Comparison of ENCODE assay signal across 8 cellular contexts in the genomic region with DNA sequence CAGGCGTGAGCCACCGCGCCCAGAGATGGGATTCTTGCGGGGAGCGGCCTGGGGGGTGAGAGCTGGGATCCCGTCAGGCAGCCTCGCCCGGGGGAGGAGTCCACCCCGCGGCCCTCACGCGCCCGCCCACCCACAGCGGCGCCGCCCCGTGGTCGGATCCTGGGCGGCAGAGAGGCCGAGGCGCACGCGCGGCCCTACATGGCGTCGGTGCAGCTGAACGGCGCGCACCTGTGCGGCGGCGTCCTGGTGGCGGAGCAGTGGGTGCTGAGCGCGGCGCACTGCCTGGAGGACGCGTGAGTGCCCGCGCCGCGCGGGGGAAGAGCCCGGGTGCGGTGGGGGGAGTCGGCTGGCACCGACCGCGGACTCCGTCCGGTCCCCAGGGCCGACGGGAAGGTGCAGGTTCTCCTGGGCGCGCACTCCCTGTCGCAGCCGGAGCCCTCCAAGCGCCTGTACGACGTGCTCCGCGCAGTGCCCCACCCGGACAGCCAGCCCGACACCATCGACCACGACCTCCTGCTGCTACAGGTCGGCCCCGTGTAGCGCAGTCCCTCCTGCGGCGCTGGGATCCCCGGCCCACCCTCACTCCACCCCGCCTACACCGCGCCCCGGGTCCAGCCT. TPM values are rescaled to one million over a fixed set of nuclear protein-coding genes. Genes with fewer than 3 reads are reported as not detected.
DNase-seq lines count a peak whose midpoint lies in the region; ATAC-seq and TF ChIP-seq lines count a peak whose summit lies in the region.

No MANE protein-coding gene starts in this region.

- H3K27me3 Mint-ChIP-seq in CD4-positive, alpha-beta T cell = peaks cover 7% of the 10 kb centered on the region

- H3K4me3 ChIP-seq in HEK293 (ENCODE audit: low read depth, low read length) (peak overlapping the region; percentile 48), SK-N-MC (peak overlapping the region; percentile 75), ascending aorta (peak overlapping the region; percentile 27 to 52), iPS-18c (ENCODE audit: insufficient read depth, low read depth, low read length) (peak overlapping the region; percentile 51)

- H3K4me1 ChIP-seq in HEK293 (ENCODE audit: control insufficient read depth, insufficient read depth, low read length) (no peaks in the 10 kb centered on the region), ascending aorta (peaks cover 0 to 11% of the 10 kb centered on the region in 2 donors)

- POLR2A ChIA-PET in CD4-positive, alpha-beta T cell (lab: Charles Lee) = interaction anchor here (1.0 to 1.6 kb wide), 2 partner anchors 73 to 124 kb away, joined by 3 to 5 read pairs; a partner anchor contains a TSS
- POLR2A ChIA-PET in HEK293 (lab: Yijun Ruan, JAX) = interaction anchor here (0.6 to 1.0 kb wide), 5 partner anchors 10 to 54 kb away, joined by 3 to 8 read pairs (median 3); a partner anchor contains a TSS

- CTCF ChIA-PET in CD4-positive, alpha-beta T cell (lab: Charles Lee) = interaction anchor here (1.2 kb wide), 1 partner anchor 60 kb away, joined by 3 read pairs; no protein-coding TSS in a partner anchor
- CTCF ChIA-PET in HEK293 (lab: Yijun Ruan, JAX) = no interaction called here

- TF ChIP-seq CTCF in CD4-positive, alpha-beta T cell (IDR thresholded peaks at IDR 0.05) = no peak
- no peak; the same call in 1 of the 2 replicates for TF ChIP-seq CTCF in HEK293 (tag by site-specific recombination; IDR thresholded peaks at IDR 0.05)
- peak in 1 of 3 experiments; percentile 14 for TF ChIP-seq CTCF in ascending aorta (IDR thresholded peaks at IDR 0.05)

- no peaks in the 10 kb centered on the region for H3K36me3 Mint-ChIP-seq in CD4-positive, alpha-beta T cell (ENCODE audit: low read depth)

- peak overlapping the region; percentile 19 for H3K9ac ChIP-seq in SK-N-MC (ENCODE audit: insufficient read length)

- intact Hi-C loops in CD4-positive, alpha-beta T cell (cut with DNase I, micrococcal nuclease) = loop anchor here in 1 of 2 experiments (5.0 kb wide), 2 partner anchors 88 to 122 kb away; a partner anchor contains a TSS
- intact Hi-C loops in ascending aorta (cut with DNase I) = loop anchor here (5.0 to 10.0 kb wide), 2 partner anchors 86 to 122 kb away; a partner anchor contains a TSS

- H3K4me1 Mint-ChIP-seq in CD4-positive, alpha-beta T cell (ENCODE audit: low read depth) = peaks cover 23% of the 10 kb centered on the region

- DNase-seq in CD4-positive, alpha-beta T cell = peak; percentile 19 to 70 (median 52)
- DNase-seq in SK-N-MC (ENCODE audit: low read depth, low spot score) = no peak
- DNase-seq in ascending aorta (ENCODE audit: low spot score in 2 of 2) = no peak
- peak; percentile 26 to 39 for DNase-seq in stimulated activated CD4-positive, alpha-beta T cell treated with anti-CD3 and anti-CD28 coated beads, Interleukin-15, amount 100 ng/mL, for 1 hour (ENCODE audit: low read depth in 1 of 2, low spot score in 1 of 2)

- peak; percentile 38 for ATAC-seq in CD4-positive, alpha-beta T cell (ENCODE audit: poor library complexity)
- ATAC-seq in HG03039 (IDR thresholded peaks at IDR 0.05; ENCODE audit: unreplicated experiment) (no peak), GM21576 (IDR thresholded peaks at IDR 0.05; ENCODE audit: unreplicated experiment) (no peak)

- H3K27me3 ChIP-seq in CD4-positive, alpha-beta T cell (ENCODE audit: control insufficient read depth, insufficient read depth, low read length) = peaks cover 16% of the 10 kb centered on the region
- H3K27me3 ChIP-seq in ascending aorta = peaks cover 24% of the 10 kb centered on the region

- H3K27ac ChIP-seq in CD4-positive, alpha-beta T cell (ENCODE audit: low read depth, low read length) = no peak overlapping the region
- peak overlapping the region; percentile 31; the same call in 1 of the 2 replicates for H3K27ac ChIP-seq in HEK293 (ENCODE audit: extremely low read depth, low read depth, low read length)
- no peak overlapping the region for H3K27ac ChIP-seq in SK-N-MC
- H3K27ac ChIP-seq in ascending aorta = no peak overlapping the region

- H3K36me3 ChIP-seq in HEK293 (ENCODE audit: control insufficient read depth in 2 of 2, insufficient read depth in 1 of 2, low read length in 2 of 2) (no peaks in the 10 kb centered on the region), SK-N-MC (ENCODE audit: insufficient read depth, low read length) (no peaks in the 10 kb centered on the region), ascending aorta (no peaks in the 10 kb centered on the region)

- no peaks in the 10 kb centered on the region for H3K9me3 Mint-ChIP-seq in CD4-positive, alpha-beta T cell

- H3K4me3 Mint-ChIP-seq in CD4-positive, alpha-beta T cell = peak overlapping the region; percentile 45

- H3K27ac Mint-ChIP-seq in CD4-positive, alpha-beta T cell = no peak overlapping the region

- H3K9me3 ChIP-seq in CD4-positive, alpha-beta T cell (ENCODE audit: control insufficient read depth, low read length) = no peaks in the 10 kb centered on the region
- no peaks in the 10 kb centered on the region for H3K9me3 ChIP-seq in HEK293 (ENCODE audit: control insufficient read depth, insufficient read depth, low read depth, low read length)
- no peaks in the 10 kb centered on the region for H3K9me3 ChIP-seq in SK-N-MC (ENCODE audit: low read depth, low read length)
- H3K9me3 ChIP-seq in ascending aorta = no peaks in the 10 kb centered on the region
- no peaks in the 10 kb centered on the region for H3K9me3 ChIP-seq in iPS-18c (ENCODE audit: control insufficient read depth, insufficient read depth, low read length)

TF ChIP-seq in HEK293, 187 proteins besides CTCF, POLR2A, EP300 and RAD21 (continues in another document):
- no peak for TF ChIP-seq ZNF654 (tag by site-specific recombination; IDR thresholded peaks at IDR 0.05; ENCODE audit: low read depth)
- no peak for TF ChIP-seq ZNF701 (tag by site-specific recombination; IDR thresholded peaks at IDR 0.05)
- TF ChIP-seq, protein P1, sequence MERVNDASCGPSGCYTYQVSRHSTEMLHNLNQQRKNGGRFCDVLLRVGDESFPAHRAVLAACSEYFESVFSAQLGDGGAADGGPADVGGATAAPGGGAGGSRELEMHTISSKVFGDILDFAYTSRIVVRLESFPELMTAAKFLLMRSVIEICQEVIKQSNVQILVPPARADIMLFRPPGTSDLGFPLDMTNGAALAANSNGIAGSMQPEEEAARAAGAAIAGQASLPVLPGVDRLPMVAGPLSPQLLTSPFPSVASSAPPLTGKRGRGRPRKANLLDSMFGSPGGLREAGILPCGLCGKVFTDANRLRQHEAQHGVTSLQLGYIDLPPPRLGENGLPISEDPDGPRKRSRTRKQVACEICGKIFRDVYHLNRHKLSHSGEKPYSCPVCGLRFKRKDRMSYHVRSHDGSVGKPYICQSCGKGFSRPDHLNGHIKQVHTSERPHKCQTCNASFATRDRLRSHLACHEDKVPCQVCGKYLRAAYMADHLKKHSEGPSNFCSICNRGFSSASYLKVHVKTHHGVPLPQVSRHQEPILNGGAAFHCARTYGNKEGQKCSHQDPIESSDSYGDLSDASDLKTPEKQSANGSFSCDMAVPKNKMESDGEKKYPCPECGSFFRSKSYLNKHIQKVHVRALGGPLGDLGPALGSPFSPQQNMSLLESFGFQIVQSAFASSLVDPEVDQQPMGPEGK (tag by site-specific recombination; IDR thresholded peaks at IDR 0.05) = peak; percentile 84
- peak; percentile 86 for TF ChIP-seq ZNF76 (tag by site-specific recombination; IDR thresholded peaks at IDR 0.05; ENCODE audit: borderline replicate concordance, low read depth)
- TF ChIP-seq SP7 (tag by site-specific recombination; IDR thresholded peaks at IDR 0.05) = no peak; the same call in 1 of the 2 replicates
- peak; percentile 55; the same call in 1 of the 2 replicates for TF ChIP-seq ZNF423 (tag by site-specific recombination; IDR thresholded peaks at IDR 0.05)
- TF ChIP-seq, protein P2, sequence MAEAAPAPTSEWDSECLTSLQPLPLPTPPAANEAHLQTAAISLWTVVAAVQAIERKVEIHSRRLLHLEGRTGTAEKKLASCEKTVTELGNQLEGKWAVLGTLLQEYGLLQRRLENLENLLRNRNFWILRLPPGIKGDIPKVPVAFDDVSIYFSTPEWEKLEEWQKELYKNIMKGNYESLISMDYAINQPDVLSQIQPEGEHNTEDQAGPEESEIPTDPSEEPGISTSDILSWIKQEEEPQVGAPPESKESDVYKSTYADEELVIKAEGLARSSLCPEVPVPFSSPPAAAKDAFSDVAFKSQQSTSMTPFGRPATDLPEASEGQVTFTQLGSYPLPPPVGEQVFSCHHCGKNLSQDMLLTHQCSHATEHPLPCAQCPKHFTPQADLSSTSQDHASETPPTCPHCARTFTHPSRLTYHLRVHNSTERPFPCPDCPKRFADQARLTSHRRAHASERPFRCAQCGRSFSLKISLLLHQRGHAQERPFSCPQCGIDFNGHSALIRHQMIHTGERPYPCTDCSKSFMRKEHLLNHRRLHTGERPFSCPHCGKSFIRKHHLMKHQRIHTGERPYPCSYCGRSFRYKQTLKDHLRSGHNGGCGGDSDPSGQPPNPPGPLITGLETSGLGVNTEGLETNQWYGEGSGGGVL (tag by site-specific recombination; IDR thresholded peaks at IDR 0.05) = no peak; the same call in 1 of the 2 replicates
- peak; percentile 36; the same call in 1 of the 2 replicates for TF ChIP-seq KLF7 (tag by site-specific recombination; IDR thresholded peaks at IDR 0.05; ENCODE audit: borderline replicate concordance)
- peak; percentile 74 for TF ChIP-seq ZIC2 (tag by site-specific recombination; IDR thresholded peaks at IDR 0.05)
- TF ChIP-seq, protein P3, sequence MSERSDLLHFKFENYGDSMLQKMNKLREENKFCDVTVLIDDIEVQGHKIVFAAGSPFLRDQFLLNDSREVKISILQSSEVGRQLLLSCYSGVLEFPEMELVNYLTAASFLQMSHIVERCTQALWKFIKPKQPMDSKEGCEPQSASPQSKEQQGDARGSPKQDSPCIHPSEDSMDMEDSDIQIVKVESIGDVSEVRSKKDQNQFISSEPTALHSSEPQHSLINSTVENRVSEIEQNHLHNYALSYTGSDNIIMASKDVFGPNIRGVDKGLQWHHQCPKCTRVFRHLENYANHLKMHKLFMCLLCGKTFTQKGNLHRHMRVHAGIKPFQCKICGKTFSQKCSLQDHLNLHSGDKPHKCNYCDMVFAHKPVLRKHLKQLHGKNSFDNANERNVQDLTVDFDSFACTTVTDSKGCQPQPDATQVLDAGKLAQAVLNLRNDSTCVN (tag by site-specific recombination; optimal IDR thresholded peaks at IDR 0.05) = peak; percentile 90
- peak; percentile 65 for TF ChIP-seq YY1 (tag by site-specific recombination; IDR thresholded peaks at IDR 0.05)
- TF ChIP-seq ZNF600 (tag by site-specific recombination; IDR thresholded peaks at IDR 0.05) = peak; percentile 81
- TF ChIP-seq KLF8 (tag by site-specific recombination; IDR thresholded peaks at IDR 0.05) = peak; percentile 77; the same call in 1 of the 2 replicates
- no peak for TF ChIP-seq BCL11B (tag by site-specific recombination; IDR thresholded peaks at IDR 0.05; ENCODE audit: low read depth)

RNA-seq across cellular contexts. Expression of a gene that starts 1.1 kb away (rescaled TPM):
- total RNA-seq in CD4-positive, alpha-beta T cell = 1 to 10 TPM; 2.3 to 2.9 TPM
- 1,680 TPM for total RNA-seq in ascending aorta

RNA-seq across cellular contexts. Expression of a gene that starts 8.5 kb away (rescaled TPM):
- not detected for total RNA-seq in CD4-positive, alpha-beta T cell
- total RNA-seq in ascending aorta = not detected

RNA-seq across cellular contexts. Expression of a gene that starts 19.8 kb away (rescaled TPM):
- total RNA-seq in CD4-positive, alpha-beta T cell = not detected
- not detected for total RNA-seq in ascending aorta

RNA-seq across cellular contexts. Expression of a gene that starts 32.4 kb away (rescaled TPM):
- 10 to 100 TPM; 25.8 to 30.1 TPM for total RNA-seq in CD4-positive, alpha-beta T cell
- 73.2 TPM for total RNA-seq in ascending aorta

RNA-seq across cellular contexts. Expression of a gene that starts 32.7 kb away (rescaled TPM):
- not detected for total RNA-seq in CD4-positive, alpha-beta T cell
- not detected for total RNA-seq in ascending aorta

Comparison
In these comparisons a context has a peak if more than half of its experiments do, and no peak if none do; other contexts are left out.
1. DNase-seq: peak in CD4-positive, alpha-beta T cell (10 of 10) and stimulated activated CD4-positive, alpha-beta T cell treated with anti-CD3 and anti-CD28 coated beads, Interleukin-15, amount 100 ng/mL, for 1 hour (2 of 2); none in SK-N-MC (single experiment) and ascending aorta (0 of 2).
2. RNA of a gene that starts 1.1 kb away (total RNA-seq): 1,680 TPM in ascending aorta (single experiment); 2.3 to 2.9 TPM in CD4-positive, alpha-beta T cell; every median in the first group is over 100 times any median in the second.
3. Peak in every context shown above with its lines, with median percentiles within 50 percentile points of each other: H3K4me3 ChIP-seq.